11 cellular contexts compared by ENCODE assay signal in the genomic region with DNA sequence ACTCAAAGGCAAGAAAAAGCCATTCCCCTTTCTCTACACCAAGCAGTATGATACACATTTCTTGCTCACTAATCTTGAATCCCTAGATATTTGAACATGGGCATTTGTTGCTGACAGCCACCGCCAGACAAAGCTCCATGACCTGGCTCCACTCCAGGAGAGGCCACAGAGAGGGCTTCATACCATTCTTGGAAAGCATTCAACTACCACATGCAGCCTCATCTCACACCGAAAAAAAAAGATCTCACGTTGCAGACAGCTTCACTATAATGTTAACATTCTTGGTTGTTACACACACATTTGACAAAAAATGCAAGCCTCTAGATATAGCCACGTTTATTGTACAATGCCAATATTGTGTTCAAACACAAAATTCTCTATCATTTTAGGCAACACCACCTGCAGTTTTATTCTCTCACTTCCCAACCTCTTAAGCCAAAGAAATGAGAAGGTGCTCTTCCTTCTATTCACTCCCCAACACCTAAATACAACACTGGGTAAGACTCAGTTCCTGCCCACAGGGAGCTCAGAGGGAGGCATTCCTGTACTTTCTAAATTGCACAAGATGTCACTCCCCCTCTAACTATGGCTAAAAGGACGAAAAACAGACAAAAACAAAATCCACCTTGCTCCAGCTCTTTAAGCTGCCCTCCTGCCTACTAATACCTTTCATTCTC.
DNase-seq lines count a peak whose midpoint lies in the region; ATAC-seq and TF ChIP-seq lines count a peak whose summit lies in the region.
"Had no signal": no experiment of that assay in that cellular context is flagged by ENCODE, and none has a peak within 500 bp of the region (broad histone marks: within the 10 kb centered on the region; RNA-seq: fewer than 3 reads in every experiment).

No MANE protein-coding gene starts in this region.

- no peaks in the 10 kb centered on the region for H3K9me3 ChIP-seq in WERI-Rb-1 (ENCODE audit: severe bottlenecking)
- H3K9me3 ChIP-seq: colonic mucosa, transverse colon had no signal

- peak overlapping the region; percentile 6; the same call in 1 of the 2 replicates for H3K4me3 ChIP-seq in WERI-Rb-1 (ENCODE audit: low read depth, low read length)
- H3K4me3 ChIP-seq: colonic mucosa, transverse colon had no signal

- intact Hi-C loops in Right ventricle myocardium superior (cut with DNase I): no loop called here
- intact Hi-C loops in cardiac septum (cut with DNase I): no loop called here
- intact Hi-C loops in left ventricle myocardium superior (cut with micrococcal nuclease): no loop called here

- DNase-seq in Right ventricle myocardium superior (peak; percentile 62), cardiac septum (ENCODE audit: low spot score) (no peak), WERI-Rb-1 (no peak), left ventricle myocardium superior (peak; percentile 59), NCI-H128 (lab: John Stamatoyannopoulos, UW; ENCODE audit: unreplicated experiment) (no peak), ecto neural progenitor cell (ENCODE audit: low spot score) (no peak)
- DNase-seq: colonic mucosa, left colon, transverse colon had no signal

- no peaks in the 10 kb centered on the region for H3K27me3 ChIP-seq in WERI-Rb-1 (ENCODE audit: insufficient read depth, low read depth, severe bottlenecking)
- H3K27me3 ChIP-seq: colonic mucosa, transverse colon had no signal

- peak overlapping the region; percentile 92 for H3K27ac ChIP-seq in WERI-Rb-1
- H3K27ac ChIP-seq: colonic mucosa, transverse colon had no signal

- no peak for TF ChIP-seq CTCF in WERI-Rb-1 (IDR thresholded peaks at IDR 0.05; ENCODE audit: low read depth, low read length)

- ATAC-seq in Right ventricle myocardium superior (ENCODE audit: poor library complexity) (peak; percentile 63), left ventricle myocardium superior (peak; percentile 70), HG02763 (IDR thresholded peaks at IDR 0.05; ENCODE audit: unreplicated experiment) (no peak), HG02938 (IDR thresholded peaks at IDR 0.05; ENCODE audit: unreplicated experiment) (no peak)
- ATAC-seq: left colon had no signal

- peaks cover 5% of the 10 kb centered on the region for H3K36me3 ChIP-seq in WERI-Rb-1
- H3K36me3 ChIP-seq: colonic mucosa, transverse colon had no signal

Comparison
In these comparisons a context has a peak if more than half of its experiments do, and no peak if none do; other contexts are left out.
1. DNase-seq: peak in Right ventricle myocardium superior (single experiment) and left ventricle myocardium superior (single experiment); none in cardiac septum (single experiment), WERI-Rb-1 (single experiment), NCI-H128 (single experiment) and ecto neural progenitor cell (single experiment).
2. ATAC-seq: peak in Right ventricle myocardium superior (single experiment) and left ventricle myocardium superior (single experiment); none in HG02763 (single experiment) and HG02938 (single experiment).